Comparison of ENCODE assay signal across 13 cellular contexts in the genomic region with DNA sequence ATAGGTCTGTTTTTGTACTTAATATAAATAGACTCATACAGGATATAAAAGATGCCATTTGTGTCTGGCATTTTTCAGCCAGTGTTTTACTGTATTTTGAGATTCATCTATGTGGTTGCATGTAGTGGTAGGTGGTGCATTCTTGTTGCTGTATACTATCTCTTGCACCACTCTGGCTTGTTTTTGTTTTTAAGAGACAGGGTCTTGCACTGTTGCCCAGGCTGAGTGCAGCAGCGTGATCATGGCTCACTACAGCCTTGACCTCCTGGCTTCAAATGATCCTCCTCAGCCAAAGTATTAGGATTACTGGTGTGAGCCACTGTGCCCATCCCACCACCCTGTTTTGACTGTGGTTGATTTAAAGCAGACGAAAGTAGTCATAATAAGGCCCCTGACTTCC. TPM values are rescaled to one million over a fixed set of nuclear protein-coding genes. Genes with fewer than 3 reads are reported as not detected.
A peak's percentile ranks its signal among the peaks of the same experiment; 100 is the strongest.
DNase-seq lines count a peak whose midpoint lies in the region; ATAC-seq and TF ChIP-seq lines count a peak whose summit lies in the region.
"Had no signal": no experiment of that assay in that cellular context is flagged by ENCODE, and none has a peak within 500 bp of the region (broad histone marks: within the 10 kb centered on the region; RNA-seq: fewer than 3 reads in every experiment).

No MANE protein-coding gene starts in this region.

- H3K4me2 ChIP-seq in BLaER1, result peak overlapping the region; percentile 93; the same call in 1 of the 2 replicates

- H3K4me3 Mint-ChIP-seq in CD4-positive, CD25-positive, alpha-beta regulatory T cell, result peak overlapping the region; percentile 21 to 55 (median 48)
- no peak overlapping the region for H3K4me3 Mint-ChIP-seq in osteocyte (ENCODE audit: unreplicated experiment)
- H3K4me3 Mint-ChIP-seq: effector memory CD8-positive, alpha-beta T cell had no signal

- H4K20me1 ChIP-seq in BLaER1, result peaks cover 100% of the 10 kb centered on the region

- no peak overlapping the region for H3K9ac ChIP-seq in BLaER1

- no peaks in the 10 kb centered on the region for H3K27me3 ChIP-seq in BLaER1
- no peaks in the 10 kb centered on the region for H3K27me3 ChIP-seq in CD4-positive, CD25-positive, alpha-beta regulatory T cell (ENCODE audit: control insufficient read depth, insufficient read depth, low read length)
- H3K27me3 ChIP-seq: brain microvascular endothelial cell, sigmoid colon, SJSA1 had no signal

- H3K27me3 Mint-ChIP-seq in CD4-positive, CD25-positive, alpha-beta regulatory T cell, result peaks cover 4% of the 10 kb centered on the region
- H3K27me3 Mint-ChIP-seq in osteocyte (ENCODE audit: unreplicated experiment), result no peaks in the 10 kb centered on the region

- DNase-seq in CD4-positive, CD25-positive, alpha-beta regulatory T cell, result no peak
- DNase-seq in amniotic epithelial cell (ENCODE audit: low read depth) (peak; percentile 63), osteocyte (ENCODE audit: extremely low spot score, unreplicated experiment) (no peak), NOMO-1 (lab: John Stamatoyannopoulos, UW; ENCODE audit: unreplicated experiment in 2 of 2) (no peak), DMS 273 (lab: John Stamatoyannopoulos, UW; ENCODE audit: unreplicated experiment) (no peak)
- DNase-seq: brain microvascular endothelial cell; Caco-2; effector memory CD8-positive, alpha-beta T cell; NCI-H187; sigmoid colon had no signal

- H3K27ac Mint-ChIP-seq in CD4-positive, CD25-positive, alpha-beta regulatory T cell, result peak overlapping the region; percentile 72 to 84 (median 79)
- H3K27ac Mint-ChIP-seq in osteocyte (ENCODE audit: unreplicated experiment), result peak overlapping the region; percentile 99
- H3K27ac Mint-ChIP-seq: effector memory CD8-positive, alpha-beta T cell had no signal

- no peak overlapping the region for H3K27ac ChIP-seq in BLaER1
- no peak overlapping the region for H3K27ac ChIP-seq in CD4-positive, CD25-positive, alpha-beta regulatory T cell (ENCODE audit: insufficient read depth, low read length, poor library complexity, severe bottlenecking)

- ATAC-seq in CD4-positive, CD25-positive, alpha-beta regulatory T cell (ENCODE audit: low read depth in 2 of 2), result no peak
- no peak for ATAC-seq in GM21360 (IDR thresholded peaks at IDR 0.05; ENCODE audit: unreplicated experiment)
- ATAC-seq: effector memory CD8-positive, alpha-beta T cell had no signal

- no peaks in the 10 kb centered on the region for H3K9me3 ChIP-seq in BLaER1
- no peaks in the 10 kb centered on the region for H3K9me3 ChIP-seq in CD4-positive, CD25-positive, alpha-beta regulatory T cell (ENCODE audit: control insufficient read depth in 2 of 2, low read length in 2 of 2)
- H3K9me3 ChIP-seq: Caco-2, sigmoid colon, SJSA1 had no signal

- peaks cover 96% of the 10 kb centered on the region for H3K4me1 ChIP-seq in BLaER1
- H3K4me1 ChIP-seq in CD4-positive, CD25-positive, alpha-beta regulatory T cell (ENCODE audit: control insufficient read depth, insufficient read depth, low read length, poor library complexity, severe bottlenecking), result peaks cover 94% of the 10 kb centered on the region

- H3K36me3 Mint-ChIP-seq in CD4-positive, CD25-positive, alpha-beta regulatory T cell, result no peaks in the 10 kb centered on the region
- H3K36me3 Mint-ChIP-seq in osteocyte (ENCODE audit: unreplicated experiment), result no peaks in the 10 kb centered on the region

- no peaks in the 10 kb centered on the region for H3K9me3 Mint-ChIP-seq in CD4-positive, CD25-positive, alpha-beta regulatory T cell
- no peaks in the 10 kb centered on the region for H3K9me3 Mint-ChIP-seq in osteocyte (ENCODE audit: unreplicated experiment)
- H3K9me3 Mint-ChIP-seq: effector memory CD8-positive, alpha-beta T cell had no signal

- TF ChIP-seq CTCF in osteocyte (IDR thresholded peaks at IDR 0.05), result no peak

- no peak overlapping the region for H3K4me3 ChIP-seq in BLaER1
- H3K4me3 ChIP-seq in CD4-positive, CD25-positive, alpha-beta regulatory T cell (ENCODE audit: low read depth, low read length), result no peak overlapping the region
- H3K4me3 ChIP-seq: sigmoid colon, SJSA1 had no signal

- peaks cover 66% of the 10 kb centered on the region for H3K36me3 ChIP-seq in BLaER1
- no peaks in the 10 kb centered on the region for H3K36me3 ChIP-seq in CD4-positive, CD25-positive, alpha-beta regulatory T cell (ENCODE audit: control insufficient read depth, insufficient read depth, low read length)
- H3K36me3 ChIP-seq: brain microvascular endothelial cell, sigmoid colon had no signal

- H3K4me1 Mint-ChIP-seq in CD4-positive, CD25-positive, alpha-beta regulatory T cell, result peaks cover 20 to 99% (median 81%) of the 10 kb centered on the region in 4 donors
- H3K4me1 Mint-ChIP-seq in osteocyte (ENCODE audit: unreplicated experiment), result peaks cover 49% of the 10 kb centered on the region

RNA-seq across cellular contexts. Expression of a gene that starts 12.6 kb away (rescaled TPM):
- total RNA-seq in CD4-positive, CD25-positive, alpha-beta regulatory T cell, result 11.4 TPM
- polyA plus RNA-seq in CD4-positive, CD25-positive, alpha-beta regulatory T cell, result 1 to 10 TPM; 2.7 to 5.6 (median 4.1) TPM
- total RNA-seq in osteocyte, result 13.8 and 14.1 TPM in 2 replicates
